ENCODE assay signal across 39 cellular contexts in genomic region chr2:110751642-110752041, GRCh38. TPM values are rescaled to one million over a fixed set of nuclear protein-coding genes. Genes with fewer than 3 reads are reported as not detected.
"Had no signal": no experiment of that assay in that cellular context is flagged by ENCODE, and none has a peak within 500 bp of the region (broad histone marks: within the 10 kb centered on the region; RNA-seq: fewer than 3 reads in every experiment).

No MANE protein-coding gene starts in this region.

- H3K9me3 ChIP-seq: ascending aorta had no signal

- H3K4me1 ChIP-seq: ascending aorta had no signal

- H3K27me3 ChIP-seq: ascending aorta, cardiac muscle cell had no signal

- ATAC-seq: activated CD4-positive, alpha-beta T cell treated with anti-CD3 and anti-CD28 coated beads for 36 hours; activated CD4-positive, CD25-positive, alpha-beta regulatory T cell treated with anti-CD3 and anti-CD28 coated beads, Interleukin-2, amount 50 U/mL, for 24 hours; activated CD8-positive, alpha-beta memory T cell treated with anti-CD3 and anti-CD28 coated beads, Interleukin-2, amount 10 ng/mL, durations not matched to agents 7 days and 5 days; activated CD8-positive, alpha-beta T cell treated with anti-CD3 and anti-CD28 coated beads, Interleukin-2, amount 10 ng/mL, durations not matched to agents 7 days and 5 days; activated naive CD8-positive, alpha-beta T cell treated with anti-CD3 and anti-CD28 coated beads, Interleukin-2, amount 50 U/mL, for 24 hours; WTC11 had no signal

- DNase-seq: activated CD4-positive, alpha-beta memory T cell treated with anti-CD3 and anti-CD28 coated beads, Interleukin-2, amount 10 ng/mL, durations not matched to agents 7 days and 5 days; activated CD4-positive, alpha-beta T cell treated with anti-CD3 and anti-CD28 coated beads for 1 hour; activated CD4-positive, alpha-beta T cell treated with anti-CD3 and anti-CD28 coated beads for 36 hours; activated CD4-positive, alpha-beta T cell treated with anti-CD3 and anti-CD28 coated beads for 48 hours; activated CD4-positive, alpha-beta T cell treated with anti-CD3 and anti-CD28 coated beads, Interleukin-2, amount 10 ng/mL, durations not matched to agents 7 days and 5 days; activated CD4-positive, alpha-beta T cell treated with anti-CD3 and anti-CD28 coated beads, Interleukin-2, amount 50 U/mL, for 48 hours; activated CD4-positive, CD25-positive, alpha-beta regulatory T cell; activated CD8-positive, alpha-beta memory T cell treated with anti-CD3 and anti-CD28 coated beads for 24 hours; activated CD8-positive, alpha-beta memory T cell treated with anti-CD3 and anti-CD28 coated beads, Interleukin-2, amount 10 ng/mL, durations not matched to agents 7 days and 5 days; activated CD8-positive, alpha-beta memory T cell treated with anti-CD3 and anti-CD28 coated beads, Interleukin-2, amount 50 U/mL, for 48 hours; activated CD8-positive, alpha-beta T cell treated with anti-CD3 and anti-CD28 coated beads, Interleukin-2, amount 10 ng/mL, durations not matched to agents 7 days and 5 days; activated effector memory CD4-positive, alpha-beta T cell treated with Interleukin-2 at 50 U/mL for 16 hours; activated gamma-delta T cell; activated naive CD4-positive, alpha-beta T cell treated with anti-CD3 and anti-CD28 coated beads, Interleukin-2, amount 10 ng/mL, durations not matched to agents 7 days and 5 days; activated naive CD4-positive, alpha-beta T cell treated with Interleukin-2 at 50 U/mL for 16 hours; activated naive CD8-positive, alpha-beta T cell treated with anti-CD3 and anti-CD28 coated beads, Interleukin-2, amount 10 ng/mL, durations not matched to agents 7 days and 5 days; activated naive CD8-positive, alpha-beta T cell treated with anti-CD3 and anti-CD28 coated beads, Interleukin-2, amount 50 U/mL, for 24 hours; activated T-cell treated with anti-CD3 and anti-CD28 coated beads, Interleukin-2, amount 50 U/mL, for 24 hours; activated T-cell treated with anti-CD3 and anti-CD28 coated beads, Interleukin-2, amount 50 U/mL, for 48 hours; amygdala; anterior cingulate cortex; caudate nucleus; cerebellar nuclear complex; T-helper 2 cell; T-helper 9 cell; WERI-Rb-1 had no signal

- H3K27ac Mint-ChIP-seq: activated CD4-positive, alpha-beta memory T cell treated with anti-CD3 and anti-CD28 coated beads, Interleukin-2, amount 10 ng/mL, durations not matched to agents 7 days and 5 days; activated CD4-positive, alpha-beta T cell treated with anti-CD3 and anti-CD28 coated beads for 36 hours; activated CD4-positive, alpha-beta T cell treated with anti-CD3 and anti-CD28 coated beads, Interleukin-2, amount 10 ng/mL, durations not matched to agents 7 days and 5 days; activated CD8-positive, alpha-beta memory T cell treated with anti-CD3 and anti-CD28 coated beads, Interleukin-2, amount 10 ng/mL, durations not matched to agents 7 days and 5 days; activated CD8-positive, alpha-beta T cell treated with anti-CD3 and anti-CD28 coated beads, Interleukin-2, amount 10 ng/mL, durations not matched to agents 7 days and 5 days; activated naive CD4-positive, alpha-beta T cell treated with anti-CD3 and anti-CD28 coated beads, Interleukin-2, amount 10 ng/mL, durations not matched to agents 7 days and 5 days; activated naive CD4-positive, alpha-beta T cell treated with anti-CD3 and anti-CD28 coated beads, Interleukin-2, amount 50 U/mL, for 24 hours; activated naive CD8-positive, alpha-beta T cell; activated naive CD8-positive, alpha-beta T cell treated with anti-CD3 and anti-CD28 coated beads, Interleukin-2, amount 10 ng/mL, durations not matched to agents 7 days and 5 days; activated naive CD8-positive, alpha-beta T cell treated with anti-CD3 and anti-CD28 coated beads, Interleukin-2, amount 50 U/mL, for 24 hours; activated T-cell treated with anti-CD3 and anti-CD28 coated beads, Interleukin-2, amount 50 U/mL, for 24 hours; activated T-helper 2 cell treated with anti-CD3 and anti-CD28 coated beads, Interferon-gamma antibody, Interleukin-2, Interleukin-4, amounts not matched to agents 10 μg/mL and 5 μg/mL and 100 μg/mL, durations not matched to agents 14 hours and 24 hours and 36 hours; brain; T-helper 2 cell treated with Interferon-gamma antibody and Interleukin-4, amounts not matched to agents 5 μg/mL and 100 μg/mL, for 36 hours; WTC11 had no signal

- FAIRE-seq: bronchial epithelial cell, TTC549 had no signal

- H3K27ac ChIP-seq: ascending aorta, cardiac muscle cell, WERI-Rb-1 had no signal

- H3K36me3 ChIP-seq: ascending aorta, cardiac muscle cell, WERI-Rb-1 had no signal

- H3K4me3 ChIP-seq: ascending aorta, cardiac muscle cell had no signal

- H3K36me3 Mint-ChIP-seq: activated CD8-positive, alpha-beta memory T cell treated with anti-CD3 and anti-CD28 coated beads, Interleukin-2, amount 10 ng/mL, durations not matched to agents 7 days and 5 days; activated naive CD4-positive, alpha-beta T cell treated with anti-CD3 and anti-CD28 coated beads, Interleukin-2, amount 10 ng/mL, durations not matched to agents 7 days and 5 days; activated naive CD4-positive, alpha-beta T cell treated with anti-CD3 and anti-CD28 coated beads, Interleukin-2, amount 50 U/mL, for 24 hours; activated naive CD8-positive, alpha-beta T cell; activated naive CD8-positive, alpha-beta T cell treated with anti-CD3 and anti-CD28 coated beads, Interleukin-2, amount 10 ng/mL, durations not matched to agents 7 days and 5 days; brain; WTC11 had no signal

- H3K4me3 Mint-ChIP-seq: activated CD4-positive, alpha-beta memory T cell treated with anti-CD3 and anti-CD28 coated beads, Interleukin-2, amount 10 ng/mL, durations not matched to agents 7 days and 5 days; activated CD4-positive, alpha-beta T cell treated with anti-CD3 and anti-CD28 coated beads for 36 hours; activated CD4-positive, alpha-beta T cell treated with anti-CD3 and anti-CD28 coated beads, Interleukin-2, amount 10 ng/mL, durations not matched to agents 7 days and 5 days; activated CD8-positive, alpha-beta memory T cell treated with anti-CD3 and anti-CD28 coated beads, Interleukin-2, amount 10 ng/mL, durations not matched to agents 7 days and 5 days; activated CD8-positive, alpha-beta T cell treated with anti-CD3 and anti-CD28 coated beads, Interleukin-2, amount 10 ng/mL, durations not matched to agents 7 days and 5 days; activated naive CD4-positive, alpha-beta T cell treated with anti-CD3 and anti-CD28 coated beads, Interleukin-2, amount 10 ng/mL, durations not matched to agents 7 days and 5 days; activated naive CD4-positive, alpha-beta T cell treated with anti-CD3 and anti-CD28 coated beads, Interleukin-2, amount 50 U/mL, for 24 hours; activated naive CD8-positive, alpha-beta T cell; activated naive CD8-positive, alpha-beta T cell treated with anti-CD3 and anti-CD28 coated beads, Interleukin-2, amount 10 ng/mL, durations not matched to agents 7 days and 5 days; activated naive CD8-positive, alpha-beta T cell treated with anti-CD3 and anti-CD28 coated beads, Interleukin-2, amount 50 U/mL, for 24 hours; activated T-cell treated with anti-CD3 and anti-CD28 coated beads, Interleukin-2, amount 50 U/mL, for 24 hours; brain; central memory CD8-positive, alpha-beta T cell; T-helper 2 cell treated with Interferon-gamma antibody and Interleukin-4, amounts not matched to agents 5 μg/mL and 100 μg/mL, for 36 hours; WTC11 had no signal

- H3K9me3 Mint-ChIP-seq: activated CD4-positive, alpha-beta memory T cell treated with anti-CD3 and anti-CD28 coated beads, Interleukin-2, amount 10 ng/mL, durations not matched to agents 7 days and 5 days; activated CD4-positive, alpha-beta T cell treated with anti-CD3 and anti-CD28 coated beads, Interleukin-2, amount 10 ng/mL, durations not matched to agents 7 days and 5 days; activated naive CD4-positive, alpha-beta T cell treated with anti-CD3 and anti-CD28 coated beads, Interleukin-2, amount 10 ng/mL, durations not matched to agents 7 days and 5 days; activated naive CD4-positive, alpha-beta T cell treated with anti-CD3 and anti-CD28 coated beads, Interleukin-2, amount 50 U/mL, for 24 hours; activated naive CD8-positive, alpha-beta T cell treated with anti-CD3 and anti-CD28 coated beads, Interleukin-2, amount 10 ng/mL, durations not matched to agents 7 days and 5 days; activated naive CD8-positive, alpha-beta T cell treated with anti-CD3 and anti-CD28 coated beads, Interleukin-2, amount 50 U/mL, for 24 hours; activated T-cell treated with anti-CD3 and anti-CD28 coated beads, Interleukin-2, amount 50 U/mL, for 24 hours; activated T-helper 2 cell treated with anti-CD3 and anti-CD28 coated beads, Interferon-gamma antibody, Interleukin-2, Interleukin-4, amounts not matched to agents 10 μg/mL and 5 μg/mL and 100 μg/mL, durations not matched to agents 14 hours and 24 hours and 36 hours; brain; central memory CD8-positive, alpha-beta T cell; T-helper 2 cell treated with Interferon-gamma antibody and Interleukin-4, amounts not matched to agents 5 μg/mL and 100 μg/mL, for 36 hours; WTC11 had no signal

- H3K27me3 Mint-ChIP-seq: central memory CD8-positive, alpha-beta T cell had no signal

RNA-seq across cellular contexts. Expression of gene ACOXL, which starts 19.3 kb away (rescaled TPM):
- total RNA-seq: activated CD8-positive, alpha-beta T cell treated with anti-CD3 and anti-CD28 coated beads, Interleukin-2, amount 10 ng/mL, durations not matched to agents 7 days and 5 days; activated naive CD8-positive, alpha-beta T cell treated with anti-CD3 and anti-CD28 coated beads, Interleukin-2, amount 10 ng/mL, durations not matched to agents 7 days and 5 days; ascending aorta; bronchial epithelial cell; chondrocyte had no signal
